ENCODE assay signal across 8 cellular contexts in genomic region chr3:129481783-129482332, GRCh38. TPM values are rescaled to one million over a fixed set of nuclear protein-coding genes. Genes with fewer than 3 reads are reported as not detected.
A peak's percentile ranks its signal among the peaks of the same experiment; 100 is the strongest.
DNase-seq lines count a peak whose midpoint lies in the region; ATAC-seq and TF ChIP-seq lines count a peak whose summit lies in the region.
"Had no signal": no experiment of that assay in that cellular context is flagged by ENCODE, and none has a peak within 500 bp of the region (broad histone marks: within the 10 kb centered on the region; RNA-seq: fewer than 3 reads in every experiment).

No MANE protein-coding gene starts in this region.

- H3K4me1 ChIP-seq in neural progenitor cell = peaks cover 15% of the 10 kb centered on the region
- H3K4me1 ChIP-seq in tibial nerve = peaks cover 0 to 47% (median 26%) of the 10 kb centered on the region in 4 donors

- no peaks in the 10 kb centered on the region for H3K27me3 Mint-ChIP-seq in neural progenitor cell (ENCODE audit: insufficient read depth, low read depth)

- H3K36me3 ChIP-seq in neural progenitor cell = no peaks in the 10 kb centered on the region
- peaks cover 0 to 49% (median 3%) of the 10 kb centered on the region in 3 donors for H3K36me3 ChIP-seq in tibial nerve

- H3K27me3 ChIP-seq in neural progenitor cell (no peaks in the 10 kb centered on the region), tibial nerve (no peaks in the 10 kb centered on the region)
- H3K27me3 ChIP-seq: right lobe of liver had no signal

- DNase-seq in activated CD4-positive, alpha-beta T cell treated with anti-CD3 and anti-CD28 coated beads for 4 hours = peak; percentile 43 to 45
- DNase-seq in choroid plexus epithelial cell (ENCODE audit: low read depth) (peak; percentile 23), neural progenitor cell (ENCODE audit: low spot score) (no peak), tibial nerve (ENCODE audit: low spot score in 2 of 2) (peak; percentile 33 to 53), NAMALWA (ENCODE audit: low spot score) (no peak)
- DNase-seq: right lobe of liver had no signal

- no peak for ATAC-seq in GM19455 (IDR thresholded peaks at IDR 0.05; ENCODE audit: unreplicated experiment)
- ATAC-seq in GM19023 (IDR thresholded peaks at IDR 0.05; ENCODE audit: unreplicated experiment) = no peak

- H3K4me3 Mint-ChIP-seq in neural progenitor cell = peak overlapping the region; percentile 58

- H3K9me3 ChIP-seq in neural progenitor cell (ENCODE audit: low read depth) (no peaks in the 10 kb centered on the region), tibial nerve (no peaks in the 10 kb centered on the region)
- H3K9me3 ChIP-seq: right lobe of liver had no signal

- H3K36me3 Mint-ChIP-seq in neural progenitor cell = peaks cover 31% of the 10 kb centered on the region

- H4K20me1 ChIP-seq in neural progenitor cell (ENCODE audit: low read depth) = no peaks in the 10 kb centered on the region

- no peak overlapping the region for H3K4me2 ChIP-seq in neural progenitor cell

- H3K4me1 Mint-ChIP-seq in neural progenitor cell = peaks cover 45% of the 10 kb centered on the region

- no peak overlapping the region for H2AFZ ChIP-seq in neural progenitor cell (replicated peaks)

- peaks cover 17% of the 10 kb centered on the region for H3F3A ChIP-seq in neural progenitor cell (ENCODE audit: low read depth)

- no peaks in the 10 kb centered on the region for H3K9me3 Mint-ChIP-seq in neural progenitor cell

- peak overlapping the region; percentile 97 for H3K27ac Mint-ChIP-seq in neural progenitor cell

- H3K27ac ChIP-seq in neural progenitor cell = no peak overlapping the region
- peak overlapping the region in 3 of 4 donors; percentile 47 to 77 (median 74) for H3K27ac ChIP-seq in tibial nerve
- H3K27ac ChIP-seq: right lobe of liver had no signal

- 36 to 52% methylated on average over 11 to 12 of the region's 12 CpGs for WGBS in tibial nerve, 2 donors

- no peak for TF ChIP-seq EP300 in tibial nerve (IDR thresholded peaks at IDR 0.05)

- H3K9ac ChIP-seq in neural progenitor cell = no peak overlapping the region

- TF ChIP-seq POLR2A in tibial nerve (IDR thresholded peaks at IDR 0.05) = no peak

- no peaks in the 10 kb centered on the region for H3K79me2 ChIP-seq in neural progenitor cell (ENCODE audit: low read depth)

- TF ChIP-seq CTCF in choroid plexus epithelial cell (conservative IDR thresholded peaks at IDR 0.05; ENCODE audit: low read depth, low read length) (no peak), neural progenitor cell (IDR thresholded peaks at IDR 0.05) (no peak), tibial nerve (IDR thresholded peaks at IDR 0.05) (no peak)

- H3K4me3 ChIP-seq in choroid plexus epithelial cell (ENCODE audit: low read depth, low read length) (no peak overlapping the region), neural progenitor cell (no peak overlapping the region), tibial nerve (no peak overlapping the region)
- H3K4me3 ChIP-seq: right lobe of liver had no signal

RNA-seq across cellular contexts. Expression of gene IFT122, which starts 41.8 kb away (rescaled TPM):
- 31.8 and 48.0 TPM in 2 replicates for total RNA-seq in neural progenitor cell (ENCODE audit: low replicate concordance)
- 10 to 100 TPM; 36.6 to 74.4 (median 43.3) TPM for total RNA-seq in tibial nerve

RNA-seq across cellular contexts. Expression of gene MBD4, which starts 42.1 kb away (rescaled TPM):
- total RNA-seq in neural progenitor cell (ENCODE audit: low replicate concordance) (35.0 and 46.3 TPM in 2 replicates), tibial nerve (10 to 100 TPM; 15.5 to 42.0 (median 32.8) TPM)

RNA-seq across cellular contexts. Expression of gene RHO, which starts 46.6 kb away (rescaled TPM):
- not detected in 2 replicates for total RNA-seq in neural progenitor cell (ENCODE audit: low replicate concordance)
- total RNA-seq in tibial nerve = not detected
- total RNA-seq: right lobe of liver had no signal

RNA-seq across cellular contexts. Expression of gene EFCAB12, which starts 53.4 kb away (rescaled TPM):
- 0.13 and 0.22 TPM in 2 replicates for total RNA-seq in neural progenitor cell (ENCODE audit: low replicate concordance)
- total RNA-seq in tibial nerve = 1 to 10 TPM in 1 of 4 donors, under 1 TPM in 3; 0.22 to 2.2 (median 0.46) TPM

Comparison
In these comparisons a context has a peak if more than half of its experiments do, and no peak if none do; other contexts are left out.
1. DNase-seq: peak in activated CD4-positive, alpha-beta T cell treated with anti-CD3 and anti-CD28 coated beads for 4 hours (2 of 2), choroid plexus epithelial cell (single experiment) and tibial nerve (2 of 2); none in neural progenitor cell (single experiment) and NAMALWA (single experiment).